ENCODE assay signal across 27 cellular contexts in genomic region chr12:86597431-86597830, GRCh38.
"Had no signal": no experiment of that assay in that cellular context is flagged by ENCODE, and none has a peak within 500 bp of the region (broad histone marks: within the 10 kb centered on the region; RNA-seq: fewer than 3 reads in every experiment).

No MANE protein-coding gene starts in this region.

- H3K36me3 ChIP-seq: neural progenitor cell, ovary, spleen, stomach, thoracic aorta, thyroid gland, tibial nerve, upper lobe of left lung, vagina had no signal

- H3K4me2 ChIP-seq: neural progenitor cell, smooth muscle cell had no signal

- DNase-seq: natural killer cell; occipital lobe; ovary; posterior cingulate gyrus; psoas muscle; right cardiac atrium; spleen; stimulated activated CD4-positive, alpha-beta T cell treated with anti-CD3 and anti-CD28 coated beads, Interleukin-12 subunit alpha, Interleukin-12 subunit beta, amount 100 ng/mL, for 4 hours; stimulated activated CD4-positive, alpha-beta T cell treated with anti-CD3 and anti-CD28 coated beads, Interleukin-2, amount 100 ng/mL, for 24 hours; stimulated activated CD4-positive, alpha-beta T cell treated with anti-CD3 and anti-CD28 coated beads, Interleukin-2, amount 100 ng/mL, for 48 hours; stimulated activated CD4-positive, alpha-beta T cell treated with anti-CD3 and anti-CD28 coated beads, Interleukin-4, amount 100 ng/mL, for 24 hours; stimulated activated naive B cell treated with anti-CD40 and anti-IgM and Interleukin-4, amounts not matched to agents 10 μg/mL and 1 μg/mL and 100 μg/mL, for 72 hours; stimulated activated naive CD4-positive, alpha-beta T cell treated with Interleukin-2 at 50 U/mL for 16 hours; stomach; thyroid gland; trophoblast cell; upper lobe of left lung had no signal

- H3K9ac ChIP-seq: neural progenitor cell, parathyroid adenoma had no signal

- H3K79me2 ChIP-seq: parathyroid adenoma had no signal

- H3K4me1 ChIP-seq: neural progenitor cell, parathyroid adenoma, psoas muscle, spleen, stomach, thyroid gland, tibial nerve, upper lobe of left lung, vagina had no signal

- H3K9me3 ChIP-seq: ovary, psoas muscle, thoracic aorta, thyroid gland, upper lobe of left lung, vagina had no signal

- H3K4me3 ChIP-seq: neural progenitor cell, ovary, psoas muscle, skin epidermis, smooth muscle cell, spleen, stomach, thoracic aorta, thyroid gland, tibial nerve, upper lobe of left lung, vagina had no signal

- H2AFZ ChIP-seq: neural progenitor cell, parathyroid adenoma had no signal

- ATAC-seq: natural killer cell; psoas muscle; right cardiac atrium; sciatic nerve; stimulated activated effector memory CD8-positive, alpha-beta T cell treated with anti-CD3 and anti-CD28 coated beads, Interleukin-12 subunit alpha, Interleukin-12 subunit beta, amount 100 ng/mL, for 72 hours; stimulated activated naive B cell treated with anti-CD40 and anti-IgM and Interleukin-4, amounts not matched to agents 10 μg/mL and 1 μg/mL and 100 μg/mL, for 72 hours had no signal

- H3K27me3 ChIP-seq: neural progenitor cell, ovary, spleen, stomach, thyroid gland, tibial nerve, upper lobe of left lung, vagina had no signal

- FAIRE-seq: urothelium cell line had no signal

- H3K27ac ChIP-seq: neural progenitor cell, ovary, parathyroid adenoma, psoas muscle, skin epidermis, spleen, stomach, thoracic aorta, thyroid gland, tibial nerve, upper lobe of left lung, vagina had no signal
